In genomic region chr5:141382469-141383294, GRCh38 we compare ENCODE assay signal across 9 cellular contexts. TPM values are rescaled to one million over a fixed set of nuclear protein-coding genes. Genes with fewer than 3 reads are reported as not detected.
DNase-seq lines count a peak whose midpoint lies in the region; ATAC-seq, FAIRE-seq and TF ChIP-seq lines count a peak whose summit lies in the region.
"Had no signal": no experiment of that assay in that cellular context is flagged by ENCODE, and none has a peak within 500 bp of the region (broad histone marks: within the 10 kb centered on the region; RNA-seq: fewer than 3 reads in every experiment).

TSS of gene PCDHGA7 (plus strand) at chr5:141382742. CDS start at chr5:141382900, 158 bp downstream.

- H3K4me2 ChIP-seq in IMR-90 (ENCODE audit: low read depth, low read length) = peak within 1 kb of the TSS; percentile 64

- H3K4me1 ChIP-seq in IMR-90 (ENCODE audit: control insufficient read depth, insufficient read depth, low read length) (no peaks in the 10 kb centered on the region), colonic mucosa (no peaks in the 10 kb centered on the region)

- peak within 1 kb of the TSS; percentile 65 for H2BK120ac ChIP-seq in IMR-90 (ENCODE audit: low read depth, low read length)

- 9% methylated on average over 4 of the region's 37 CpGs; no CpG with 5 or more reads in 1 of the 2 experiments for WGBS in IMR-90 (ENCODE audit: extremely low coverage in 2 of 2, insufficient read length in 1 of 2), 2 experiments

- no peaks in the 10 kb centered on the region for H3K4me1 Mint-ChIP-seq in CD4-positive, alpha-beta T cell (ENCODE audit: low read depth)
- peaks cover 0 to 6% (median 2%) of the 10 kb centered on the region in 3 donors for H3K4me1 Mint-ChIP-seq in naive B cell

- CTCF ChIA-PET in CD4-positive, alpha-beta T cell (lab: Charles Lee) = no interaction called here
- CTCF ChIA-PET in IMR-90 (lab: Yijun Ruan, JAX) = no interaction called here

- in situ Hi-C loops in IMR-90 (cut with MboI; ENCODE audit: low sequenced_read_pairs) = no loop called here

- peak; percentile 48 for TF ChIP-seq RAD21 in IMR-90 (IDR thresholded peaks at IDR 0.05; ENCODE audit: low read length)

- H3K9me3 Mint-ChIP-seq in CD4-positive, alpha-beta T cell = peaks cover 24% of the 10 kb centered on the region
- peaks cover 0 to 68% (median 35%) of the 10 kb centered on the region in 7 donors for H3K9me3 Mint-ChIP-seq in naive B cell

- peak within 1 kb of the TSS; percentile 90 for H3K56ac ChIP-seq in IMR-90 (ENCODE audit: extremely low read depth, insufficient read depth, low read length)

- H2BK15ac ChIP-seq in IMR-90 (ENCODE audit: low read depth, low read length) = 0 out of 3 replicates have a peak within 1 kb of the TSS, but pooled peaks have one; percentile 66

- H3K9me3 ChIP-seq in CD4-positive, alpha-beta T cell (ENCODE audit: control insufficient read depth, low read length) = peaks cover 54% of the 10 kb centered on the region
- H3K9me3 ChIP-seq in IMR-90 (ENCODE audit: control insufficient read depth, insufficient read depth, low read length) (peaks cover 26% of the 10 kb centered on the region), colonic mucosa (peaks cover 3% of the 10 kb centered on the region)

- no TSS peak for BruUV-seq in IMR-90 (replicated peaks; lab: Mats Ljungman, UMichigan)

- dilution Hi-C loops in IMR-90 (cut with HindIII; ENCODE audit: low sequenced_read_pairs, unreplicated experiment) = no loop called here

- H4K8ac ChIP-seq in IMR-90 (ENCODE audit: low read depth in 2 of 2, low read length in 2 of 2) = peak within 1 kb of the TSS; percentile 58 to 96; a peak in 3 of 4 replicates

- H3K27ac Mint-ChIP-seq in CD4-positive, alpha-beta T cell = no peak within 1 kb of the TSS
- peak within 1 kb of the TSS in 3 of 6 donors; percentile 37 to 86 (median 63) for H3K27ac Mint-ChIP-seq in naive B cell

- no peaks in the 10 kb centered on the region for H3K9me1 ChIP-seq in IMR-90 (ENCODE audit: insufficient read depth, low read length)

- H3K4me3 Mint-ChIP-seq in CD4-positive, alpha-beta T cell = peak within 1 kb of the TSS; percentile 36
- peak within 1 kb of the TSS; percentile 18 to 87 (median 64) for H3K4me3 Mint-ChIP-seq in naive B cell

- H3K4ac ChIP-seq in IMR-90 (ENCODE audit: low read depth, low read length) = peak within 1 kb of the TSS; percentile 94

- H3K79me1 ChIP-seq in IMR-90 (ENCODE audit: low read depth in 1 of 2, low read length in 2 of 2) = peaks cover 0 to 6% of the 10 kb centered on the region in 2 experiments; a peak in 1 of 4 replicates

- H3K18ac ChIP-seq in IMR-90 (ENCODE audit: low read depth, low read length) = 0 out of 2 replicates have a peak within 1 kb of the TSS, but pooled peaks have one; percentile 65

- H3K36me3 Mint-ChIP-seq in CD4-positive, alpha-beta T cell (ENCODE audit: low read depth) = peaks cover 36% of the 10 kb centered on the region
- peaks cover 6 to 9% of the 10 kb centered on the region in 2 donors for H3K36me3 Mint-ChIP-seq in naive B cell

- H3K4me3 ChIP-seq in IMR-90 (ENCODE audit: insufficient read depth, low read depth, low read length) (peak within 1 kb of the TSS; percentile 83), colonic mucosa (peak within 1 kb of the TSS; percentile 21)

- intact Hi-C loops in CD4-positive, alpha-beta T cell (cut with DNase I, micrococcal nuclease) = loop anchor here in 1 of 2 experiments (5.0 kb wide), 1 partner anchor 35 kb away; the partner anchor contains the start of gene PCDHGB7
- intact Hi-C loops in IMR-90 (cut with micrococcal nuclease) = loop anchor here (1.0 kb wide), 1 partner anchor 176 kb away; no protein-coding TSS in a partner anchor
- intact Hi-C loops in colonic mucosa (cut with DNase I) = no loop called here

- H4K5ac ChIP-seq in IMR-90 (ENCODE audit: low read depth, low read length) = peak within 1 kb of the TSS; percentile 84

- no peak within 1 kb of the TSS for H3K27ac ChIP-seq in CD4-positive, alpha-beta T cell (ENCODE audit: low read depth, low read length)
- H3K27ac ChIP-seq in IMR-90 (ENCODE audit: insufficient read depth, low read length) = peak within 1 kb of the TSS; percentile 73
- H3K27ac ChIP-seq in colonic mucosa = no peak within 1 kb of the TSS

- no peak for TF ChIP-seq CTCF in CD4-positive, alpha-beta T cell (IDR thresholded peaks at IDR 0.05)
- TF ChIP-seq CTCF in IMR-90 (conservative IDR thresholded peaks at IDR 0.05; ENCODE audit: low read depth, low read length) (peak; percentile 54), colonic mucosa (IDR thresholded peaks at IDR 0.05) (no peak)

- peaks cover 68% of the 10 kb centered on the region for H3K27me3 ChIP-seq in CD4-positive, alpha-beta T cell (ENCODE audit: control insufficient read depth, insufficient read depth, low read length)
- H3K27me3 ChIP-seq in IMR-90 (ENCODE audit: control insufficient read depth, insufficient read depth, low read length) = no peaks in the 10 kb centered on the region
- H3K27me3 ChIP-seq in colonic mucosa = no peaks in the 10 kb centered on the region

- peak within 1 kb of the TSS; percentile 94 for H3K9ac ChIP-seq in IMR-90 (ENCODE audit: low read depth, low read length)
- H3K9ac ChIP-seq in colonic mucosa (ENCODE audit: low read depth in 2 of 2, low read length in 2 of 2) = no peak within 1 kb of the TSS

- peaks cover 93% of the 10 kb centered on the region for H3K27me3 Mint-ChIP-seq in CD4-positive, alpha-beta T cell
- peaks cover 52 to 67% (median 57%) of the 10 kb centered on the region in 3 donors for H3K27me3 Mint-ChIP-seq in naive B cell

- H2BK5ac ChIP-seq in IMR-90 (ENCODE audit: low read depth, low read length, poor library complexity, severe bottlenecking) = peak within 1 kb of the TSS; percentile 61

- H4K91ac ChIP-seq in IMR-90 (ENCODE audit: insufficient read depth, low read depth, low read length) = peak within 1 kb of the TSS; percentile 76; the same call in 1 of the 2 replicates

- H2AK9ac ChIP-seq in IMR-90 (replicated peaks; ENCODE audit: low read depth, low read length, poor library complexity) = peak within 1 kb of the TSS; percentile 72

- FAIRE-seq in GM12891 (lab: Jason Lieb, UNC) = no peak

- peak within 1 kb of the TSS; percentile 85 for H3K23ac ChIP-seq in IMR-90 (ENCODE audit: low read depth, low read length)

- H3K14ac ChIP-seq in IMR-90 (replicated peaks; ENCODE audit: low read depth, low read length) = peak within 1 kb of the TSS; percentile 90

- TF ChIP-seq POLR2A in IMR-90 (IDR thresholded peaks at IDR 0.05; ENCODE audit: low read depth, low read length) (no peak), GM12891 (IDR thresholded peaks at IDR 0.05; ENCODE audit: low read depth, low read length) (no peak)

- no peak for ATAC-seq in CD4-positive, alpha-beta T cell (ENCODE audit: poor library complexity)
- peak; percentile 89 for ATAC-seq in IMR-90 (ENCODE audit: low read depth)
- peak in 1 of 2 donors; percentile 28 for ATAC-seq in naive B cell (ENCODE audit: low read depth in 2 of 2)
- ATAC-seq in HG03565 (IDR thresholded peaks at IDR 0.05; ENCODE audit: unreplicated experiment) = no peak

- H3K36me3 ChIP-seq in IMR-90 (ENCODE audit: control insufficient read depth, insufficient read depth, low read length) (peaks cover 3% of the 10 kb centered on the region; the same call in 1 of the 2 replicates), colonic mucosa (no peaks in the 10 kb centered on the region)

- H4K20me1 ChIP-seq in IMR-90 (ENCODE audit: insufficient read depth, low read length) = no peaks in the 10 kb centered on the region

- H2BK20ac ChIP-seq in IMR-90 (ENCODE audit: low read depth, low read length) = peak within 1 kb of the TSS; percentile 69; the same call in 1 of the 2 replicates

- no peak within 1 kb of the TSS for H2AK5ac ChIP-seq in IMR-90 (ENCODE audit: low read depth, low read length)

- POLR2A ChIA-PET in CD4-positive, alpha-beta T cell (lab: Charles Lee) = no interaction called here
- POLR2A ChIA-PET in IMR-90 (lab: Charles Lee; ENCODE audit: unreplicated experiment) = no interaction called here

- H2AFZ ChIP-seq in IMR-90 (replicated peaks; ENCODE audit: low read length, poor library complexity) = peak within 1 kb of the TSS; percentile 93

- DNase-seq in CD4-positive, alpha-beta T cell = no peak
- DNase-seq in IMR-90 (peak; percentile 57), colonic mucosa (no peak), naive B cell (no peak), NCI-H2029 treated with DMSO at 0.1 percent for 48 hours (lab: John Stamatoyannopoulos, UW) (no peak), SKM-1 treated with dmso at 0.1 percent for 144 hours (lab: John Stamatoyannopoulos, UW; ENCODE audit: unreplicated experiment) (no peak), GM12891 (ENCODE audit: insufficient read length, low spot score) (no peak)
- DNase-seq: NCI-H1105 treated with DMSO at 0.1 percent for 48 hours had no signal

TF ChIP-seq in IMR-90, 13 proteins besides CTCF, POLR2A, EP300 and RAD21:
- TF ChIP-seq RCOR1 (IDR thresholded peaks at IDR 0.05; ENCODE audit: insufficient replicate concordance, low read length) = no peak
- TF ChIP-seq MXI1 (IDR thresholded peaks at IDR 0.05; ENCODE audit: borderline replicate concordance, low read depth, low read length) = no peak
- no peak for TF ChIP-seq SMC3 (IDR thresholded peaks at IDR 0.05; ENCODE audit: low read depth, low read length)
- TF ChIP-seq NFE2L2 (IDR thresholded peaks at IDR 0.05; ENCODE audit: low read depth, low read length) = no peak

TF ChIP-seq in GM12891, 5 proteins besides CTCF, POLR2A, EP300 and RAD21:
- TF ChIP-seq POU2F2 (IDR thresholded peaks at IDR 0.05; ENCODE audit: low read depth, low read length) (no peak), TAF1 (IDR thresholded peaks at IDR 0.05; ENCODE audit: low read depth, low read length) (no peak), POLR2AphosphoS5 (IDR thresholded peaks at IDR 0.05; ENCODE audit: low read depth, low read length) (no peak), PAX5 (IDR thresholded peaks at IDR 0.05; ENCODE audit: insufficient read depth, low read length, severe bottlenecking) (no peak), SPI1 (IDR thresholded peaks at IDR 0.05; ENCODE audit: low read depth, low read length) (no peak)

RNA-seq across cellular contexts. Expression of gene PCDHGA7, which starts in this region (rescaled TPM):
- total RNA-seq in CD4-positive, alpha-beta T cell = not detected
- 3.3 and 3.4 TPM in 2 replicates for total RNA-seq in IMR-90 (2012; rRNA removed)
- 3.1 and 3.2 TPM in 2 replicates for polyA plus RNA-seq in IMR-90 (2012; rRNA removed)
- 2.2 and 3.3 TPM in 2 replicates for polyA plus RNA-seq in IMR-90 (2012; cell fraction: cytosol; rRNA removed)
- 4.6 and 5.7 TPM in 2 replicates for polyA plus RNA-seq in IMR-90 (2012; cell fraction: nucleus; rRNA removed; ENCODE audit: low replicate concordance)
- 1 to 10 TPM in 1 of 2 donors, under 1 TPM in 1; 0.59 to 1.0 TPM for total RNA-seq in colonic mucosa
- polyA plus RNA-seq in naive B cell (ENCODE audit: low read depth in 6 of 6) = not detected
- polyA plus RNA-seq in GM12891 (2012; ENCODE audit: low read depth, missing spikeins) = 0.12 TPM
